ENCODE assay signal across 22 cellular contexts in genomic region chr2:30096451-30096850, GRCh38.
"Had no signal": no experiment of that assay in that cellular context is flagged by ENCODE, and none has a peak within 500 bp of the region (broad histone marks: within the 10 kb centered on the region; RNA-seq: fewer than 3 reads in every experiment).

No MANE protein-coding gene starts in this region.

- H3K9me3 ChIP-seq: SK-N-SH had no signal

- H3K4me3 Mint-ChIP-seq: IgD-negative memory B cell, T-cell had no signal

- H3K27ac ChIP-seq: KMS-11, RWPE1 had no signal

- H3K36me3 Mint-ChIP-seq: IgD-negative memory B cell, T-cell had no signal

- H3K4me1 Mint-ChIP-seq: T-cell had no signal

- H3K27ac Mint-ChIP-seq: T-cell had no signal

- H3K9ac ChIP-seq: KMS-11, SK-N-SH had no signal

- H3K9me3 Mint-ChIP-seq: T-cell had no signal

- H3K4me2 ChIP-seq: KMS-11, SK-N-SH had no signal

- ATAC-seq: HepG2, K562, T-cell had no signal

- H3K4me3 ChIP-seq: K562 had no signal

- H3K9me2 ChIP-seq: SK-N-SH had no signal

- DNase-seq: Kasumi-1, MM.1S, NCI-H1092 treated with DMSO at 0.1 percent for 48 hours, NCI-H1436, NCI-H187, NCI-H2029, NCI-H2171 treated with DMSO at 0.1 percent for 48 hours, NCI-H226, NCI-H446, NCI-H510A, NCI-H524 treated with DMSO at 0.1 percent for 48 hours, NCI-H69, NCI-H774, SHP77, SK-N-SH, SW 1271, T-cell had no signal
